Comparison of ENCODE assay signal across 1 cellular context in genomic region chr1:43969416-43969745, GRCh38.
TF ChIP-seq lines count a peak whose summit lies in the region.

No MANE protein-coding gene starts in this region.

TF ChIP-seq in GM23338, 12 proteins besides CTCF, POLR2A, EP300 and RAD21 (continued from another document):
- TF ChIP-seq ZNF462 (CRISPR knock-in tag; IDR thresholded peaks at IDR 0.05) (no peak), STAT1 (IDR thresholded peaks at IDR 0.05; ENCODE audit: unreplicated experiment) (no peak), POLR2AphosphoS5 (IDR thresholded peaks at IDR 0.05; ENCODE audit: low read depth) (no peak), NANOG (IDR thresholded peaks at IDR 0.05; ENCODE audit: borderline replicate concordance) (no peak), CREB1 (CRISPR knock-in tag; IDR thresholded peaks at IDR 0.05; ENCODE audit: low read depth) (no peak)
